27 cellular contexts compared by ENCODE assay signal in the genomic region with DNA sequence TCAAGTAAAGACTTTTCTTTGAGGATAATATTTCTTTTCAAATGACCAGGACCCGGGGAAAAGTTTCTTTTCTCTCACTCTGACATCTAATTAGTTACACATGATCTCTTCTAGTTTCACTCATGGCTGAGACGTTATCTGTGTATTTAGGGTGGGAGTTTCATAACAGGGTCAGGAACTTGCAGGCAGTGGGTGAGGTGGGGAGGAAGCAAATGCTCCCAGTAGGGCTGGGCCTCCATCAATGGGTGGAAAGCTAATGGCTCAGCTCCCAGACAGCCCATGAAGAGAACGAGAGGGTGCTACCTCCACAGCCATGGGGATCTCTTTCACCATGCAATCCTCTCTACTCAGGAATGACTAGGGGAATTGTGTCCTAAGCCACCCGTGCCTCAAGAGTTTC.
"Had no signal": no experiment of that assay in that cellular context is flagged by ENCODE, and none has a peak within 500 bp of the region (broad histone marks: within the 10 kb centered on the region; RNA-seq: fewer than 3 reads in every experiment).

No MANE protein-coding gene starts in this region.

- H3K4me1 Mint-ChIP-seq: activated CD4-positive, alpha-beta T cell treated with anti-CD3 and anti-CD28 coated beads, Interleukin-2, amount 10 ng/mL, durations not matched to agents 24 days and 14 days; activated naive CD8-positive, alpha-beta T cell treated with anti-CD3 and anti-CD28 coated beads for 36 hours; activated T-helper 17 cell treated with anti-CD3 and anti-CD28 coated beads, Interleukin-2, amount 50 U/mL, for 72 hours had no signal

- DNase-seq: activated CD4-positive, alpha-beta T cell treated with anti-CD3 and anti-CD28 coated beads, Interleukin-2, amount 10 ng/mL, durations not matched to agents 24 days and 14 days; activated CD4-positive, alpha-beta T cell treated with anti-CD3 and anti-CD28 coated beads, Interleukin-2, amount 50 U/mL, for 4 hours; activated CD8-positive, alpha-beta T cell treated with anti-CD3 and anti-CD28 coated beads for 36 hours; activated effector memory CD4-positive, alpha-beta T cell treated with anti-CD3 and anti-CD28 coated beads, Interleukin-2, amount 50 U/mL, for 16 hours; activated naive CD4-positive, alpha-beta T cell; activated naive CD4-positive, alpha-beta T cell treated with anti-CD3 and anti-CD28 coated beads, Interleukin-2, amount 50 U/mL, for 16 hours; activated naive CD8-positive, alpha-beta T cell treated with anti-CD3 and anti-CD28 coated beads for 36 hours; activated T-cell treated with anti-CD3 and anti-CD28 coated beads, Interleukin-2, amount 50 U/mL, for 1 hour; activated T-cell treated with anti-CD3 and anti-CD28 coated beads, Interleukin-2, amount 50 U/mL, for 72 hours; amniotic stem cell; aorta; brain microvascular endothelial cell; central memory CD4-positive, alpha-beta T cell; Karpas-422; NCI-H1105; NCI-H1417 treated with DMSO at 0.1 percent for 48 hours; NCI-H187 treated with DMSO at 0.1 percent for 48 hours; NCI-H510A; NCI-H526; NCI-H748 treated with DMSO at 0.1 percent for 48 hours; NK-92 treated with Interleukin-12 subunit alpha and Interleukin-12 subunit beta, amount 100 ng/mL, for 24 hours; PC-3; Peyer's patch; RPMI8226; T1000; WERI-Rb-1 had no signal

- H3K27me3 ChIP-seq: brain microvascular endothelial cell, Peyer's patch had no signal

- H3K9me3 ChIP-seq: Peyer's patch had no signal

- H3K36me3 ChIP-seq: brain microvascular endothelial cell, Peyer's patch, WERI-Rb-1 had no signal

- H3K4me3 ChIP-seq: Peyer's patch had no signal

- ATAC-seq: activated CD8-positive, alpha-beta T cell treated with anti-CD3 and anti-CD28 coated beads for 36 hours; activated T-cell treated with anti-CD3 and anti-CD28 coated beads, Interleukin-2, amount 50 U/mL, for 72 hours; activated T-helper 17 cell treated with anti-CD3 and anti-CD28 coated beads, Interleukin-2, amount 50 U/mL, for 72 hours; PC-3 had no signal

- H3K4me1 ChIP-seq: Peyer's patch had no signal

- H3K4me3 Mint-ChIP-seq: activated CD4-positive, alpha-beta T cell treated with anti-CD3 and anti-CD28 coated beads, Interleukin-2, amount 10 ng/mL, durations not matched to agents 24 days and 14 days; activated CD8-positive, alpha-beta T cell treated with anti-CD3 and anti-CD28 coated beads for 36 hours; activated naive CD8-positive, alpha-beta T cell treated with anti-CD3 and anti-CD28 coated beads for 36 hours; activated T-cell treated with anti-CD3 and anti-CD28 coated beads, Interleukin-2, amount 50 U/mL, for 72 hours; activated T-helper 17 cell treated with anti-CD3 and anti-CD28 coated beads, Interleukin-2, amount 50 U/mL, for 72 hours had no signal

- H3K36me3 Mint-ChIP-seq: activated naive CD8-positive, alpha-beta T cell treated with anti-CD3 and anti-CD28 coated beads for 36 hours had no signal

- H3K9me3 Mint-ChIP-seq: activated CD4-positive, alpha-beta T cell treated with anti-CD3 and anti-CD28 coated beads, Interleukin-2, amount 10 ng/mL, durations not matched to agents 24 days and 14 days; activated CD8-positive, alpha-beta T cell treated with anti-CD3 and anti-CD28 coated beads for 36 hours; activated naive CD8-positive, alpha-beta T cell treated with anti-CD3 and anti-CD28 coated beads for 36 hours; activated T-cell treated with anti-CD3 and anti-CD28 coated beads, Interleukin-2, amount 50 U/mL, for 72 hours; activated T-helper 17 cell treated with anti-CD3 and anti-CD28 coated beads, Interleukin-2, amount 50 U/mL, for 72 hours had no signal

- H3K27ac Mint-ChIP-seq: activated CD4-positive, alpha-beta T cell treated with anti-CD3 and anti-CD28 coated beads, Interleukin-2, amount 10 ng/mL, durations not matched to agents 24 days and 14 days; activated CD8-positive, alpha-beta T cell treated with anti-CD3 and anti-CD28 coated beads for 36 hours; activated naive CD8-positive, alpha-beta T cell treated with anti-CD3 and anti-CD28 coated beads for 36 hours; activated T-cell treated with anti-CD3 and anti-CD28 coated beads, Interleukin-2, amount 50 U/mL, for 72 hours; activated T-helper 17 cell treated with anti-CD3 and anti-CD28 coated beads, Interleukin-2, amount 50 U/mL, for 72 hours had no signal

- H3K27ac ChIP-seq: brain microvascular endothelial cell, Peyer's patch, WERI-Rb-1 had no signal
